In genomic region chr13:79307866-79308298, GRCh38 we compare ENCODE assay signal across 10 cellular contexts.
DNase-seq lines count a peak whose midpoint lies in the region; ATAC-seq and TF ChIP-seq lines count a peak whose summit lies in the region.
"Had no signal": no experiment of that assay in that cellular context is flagged by ENCODE, and none has a peak within 500 bp of the region (broad histone marks: within the 10 kb centered on the region; RNA-seq: fewer than 3 reads in every experiment).

No MANE protein-coding gene starts in this region.

- no peaks in the 10 kb centered on the region for H3K9me3 ChIP-seq in skeletal muscle satellite cell (replicated peaks; ENCODE audit: low read length)

- H3K4me1 ChIP-seq in skeletal muscle satellite cell (ENCODE audit: control insufficient read depth, insufficient read depth, low read length), result peaks cover 8% of the 10 kb centered on the region

- H3K27me3 ChIP-seq in dorsolateral prefrontal cortex, result no peaks in the 10 kb centered on the region
- no peaks in the 10 kb centered on the region for H3K27me3 ChIP-seq in skeletal muscle satellite cell (ENCODE audit: control insufficient read depth, insufficient read depth, low read length)
- H3K27me3 ChIP-seq: cardiac muscle cell had no signal

- no peaks in the 10 kb centered on the region for H3K4me1 Mint-ChIP-seq in activated CD4-positive, alpha-beta memory T cell treated with anti-CD3 and anti-CD28 coated beads for 36 hours (ENCODE audit: low read depth)
- H3K4me1 Mint-ChIP-seq in activated CD4-positive, alpha-beta memory T cell treated with anti-CD3 and anti-CD28 coated beads, Interleukin-2, amount 10 ng/mL, durations not matched to agents 7 days and 5 days, result no peaks in the 10 kb centered on the region

- no peaks in the 10 kb centered on the region for H3K36me3 Mint-ChIP-seq in activated CD4-positive, alpha-beta memory T cell treated with anti-CD3 and anti-CD28 coated beads for 36 hours
- no peaks in the 10 kb centered on the region for H3K36me3 Mint-ChIP-seq in activated CD4-positive, alpha-beta memory T cell treated with anti-CD3 and anti-CD28 coated beads, Interleukin-2, amount 10 ng/mL, durations not matched to agents 7 days and 5 days (ENCODE audit: low read depth)

- no peak overlapping the region for H3K27ac Mint-ChIP-seq in activated CD4-positive, alpha-beta memory T cell treated with anti-CD3 and anti-CD28 coated beads for 36 hours
- H3K27ac Mint-ChIP-seq in activated CD4-positive, alpha-beta memory T cell treated with anti-CD3 and anti-CD28 coated beads, Interleukin-2, amount 10 ng/mL, durations not matched to agents 7 days and 5 days, result no peak overlapping the region
- H3K27ac Mint-ChIP-seq: B cell had no signal

- peak; percentile 27 for DNase-seq in activated CD4-positive, alpha-beta memory T cell treated with anti-CD3 and anti-CD28 coated beads for 36 hours
- no peak for DNase-seq in activated CD4-positive, alpha-beta memory T cell treated with anti-CD3 and anti-CD28 coated beads, Interleukin-2, amount 10 ng/mL, durations not matched to agents 7 days and 5 days
- DNase-seq in dorsolateral prefrontal cortex (peak in 6 of 10 donors; percentile 43 to 78 (median 56)), AG20443 (ENCODE audit: low spot score) (no peak), G401 (ENCODE audit: low spot score) (no peak), DMS153 treated with DMSO at 0.1 percent for 48 hours (lab: John Stamatoyannopoulos, UW; ENCODE audit: unreplicated experiment) (no peak)

- H3K27ac ChIP-seq in dorsolateral prefrontal cortex, result peak overlapping the region in 43 of 59 donors; percentile 9 to 81 (median 53)
- H3K27ac ChIP-seq: cardiac muscle cell had no signal

- H3K4me3 ChIP-seq in dorsolateral prefrontal cortex (no peak overlapping the region), skeletal muscle satellite cell (ENCODE audit: low read length) (no peak overlapping the region)
- H3K4me3 ChIP-seq: cardiac muscle cell had no signal

- peak overlapping the region; percentile 55 for H3K4me2 ChIP-seq in skeletal muscle satellite cell (ENCODE audit: low read length)

- ATAC-seq in HG03520 (IDR thresholded peaks at IDR 0.05; ENCODE audit: unreplicated experiment), result peak; percentile 78

- H3K4me3 Mint-ChIP-seq in activated CD4-positive, alpha-beta memory T cell treated with anti-CD3 and anti-CD28 coated beads for 36 hours, result no peak overlapping the region
- H3K4me3 Mint-ChIP-seq in activated CD4-positive, alpha-beta memory T cell treated with anti-CD3 and anti-CD28 coated beads, Interleukin-2, amount 10 ng/mL, durations not matched to agents 7 days and 5 days, result no peak overlapping the region
- H3K4me3 Mint-ChIP-seq: B cell had no signal

- H3K36me3 ChIP-seq in skeletal muscle satellite cell (ENCODE audit: insufficient read depth, low read length), result no peaks in the 10 kb centered on the region
- H3K36me3 ChIP-seq: cardiac muscle cell had no signal

- no peaks in the 10 kb centered on the region for H3K9me3 Mint-ChIP-seq in activated CD4-positive, alpha-beta memory T cell treated with anti-CD3 and anti-CD28 coated beads for 36 hours
- no peaks in the 10 kb centered on the region for H3K9me3 Mint-ChIP-seq in activated CD4-positive, alpha-beta memory T cell treated with anti-CD3 and anti-CD28 coated beads, Interleukin-2, amount 10 ng/mL, durations not matched to agents 7 days and 5 days

- H3K27me3 Mint-ChIP-seq in activated CD4-positive, alpha-beta memory T cell treated with anti-CD3 and anti-CD28 coated beads for 36 hours, result peaks cover 2% of the 10 kb centered on the region
- H3K27me3 Mint-ChIP-seq in activated CD4-positive, alpha-beta memory T cell treated with anti-CD3 and anti-CD28 coated beads, Interleukin-2, amount 10 ng/mL, durations not matched to agents 7 days and 5 days, result peaks cover 33% of the 10 kb centered on the region

- in situ Hi-C loops in G401 (cut with HindIII; ENCODE audit: low sequenced_read_pairs), result no loop called here

- CTCF ChIA-PET in activated CD4-positive, alpha-beta memory T cell treated with anti-CD3 and anti-CD28 coated beads for 36 hours (lab: Charles Lee), result no interaction called here
- CTCF ChIA-PET in activated CD4-positive, alpha-beta memory T cell treated with anti-CD3 and anti-CD28 coated beads, Interleukin-2, amount 10 ng/mL, durations not matched to agents 7 days and 5 days (lab: Charles Lee), result no interaction called here

- no peak for TF ChIP-seq CTCF in dorsolateral prefrontal cortex (IDR thresholded peaks at IDR 0.05 in 54 of 56, conservative IDR thresholded peaks at IDR 0.05 in 2 of 56; ENCODE audit: low read depth in 1 of 56, partially characterized antibody in 56 of 56)

- POLR2A ChIA-PET in activated CD4-positive, alpha-beta memory T cell treated with anti-CD3 and anti-CD28 coated beads for 36 hours (lab: Charles Lee), result no interaction called here
- POLR2A ChIA-PET in activated CD4-positive, alpha-beta memory T cell treated with anti-CD3 and anti-CD28 coated beads, Interleukin-2, amount 10 ng/mL, durations not matched to agents 7 days and 5 days (lab: Charles Lee), result no interaction called here

- intact Hi-C loops in activated CD4-positive, alpha-beta memory T cell treated with anti-CD3 and anti-CD28 coated beads for 36 hours (cut with micrococcal nuclease), result no loop called here
- intact Hi-C loops in dorsolateral prefrontal cortex (cut with DNase I), result no loop called here

- H3K9ac ChIP-seq in skeletal muscle satellite cell (ENCODE audit: low read depth, low read length), result no peak overlapping the region

Comparison
In these comparisons a context has a peak if more than half of its experiments do, and no peak if none do; other contexts are left out.
1. DNase-seq: peak in activated CD4-positive, alpha-beta memory T cell treated with anti-CD3 and anti-CD28 coated beads for 36 hours (single experiment) and dorsolateral prefrontal cortex (6 of 10); none in activated CD4-positive, alpha-beta memory T cell treated with anti-CD3 and anti-CD28 coated beads, Interleukin-2, amount 10 ng/mL, durations not matched to agents 7 days and 5 days (single experiment), AG20443 (single experiment), G401 (single experiment) and DMS153 treated with DMSO at 0.1 percent for 48 hours (single experiment).